In the genomic region with DNA sequence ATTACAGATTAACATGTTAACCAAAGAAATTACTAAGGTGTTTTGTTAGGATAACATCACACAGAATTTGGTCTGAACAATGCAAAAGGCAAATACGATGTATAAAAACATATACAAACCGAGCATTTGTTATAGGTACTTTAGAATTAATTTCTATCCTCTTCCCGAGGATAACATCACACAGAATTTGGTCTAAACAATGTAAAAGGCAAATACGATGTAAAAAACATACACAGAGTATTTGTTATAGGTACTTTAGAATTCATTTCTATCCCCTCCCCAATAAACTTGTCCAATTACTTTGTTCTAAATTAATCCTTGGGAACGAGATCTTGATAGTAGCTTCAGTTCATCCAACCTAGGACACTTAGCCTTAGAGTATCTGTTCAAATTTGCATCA, we compare ENCODE assay signal across 27 cellular contexts. TPM values are rescaled to one million over a fixed set of nuclear protein-coding genes. Genes with fewer than 3 reads are reported as not detected.
DNase-seq lines count a peak whose midpoint lies in the region; ATAC-seq and TF ChIP-seq lines count a peak whose summit lies in the region.
"Had no signal": no experiment of that assay in that cellular context is flagged by ENCODE, and none has a peak within 500 bp of the region (broad histone marks: within the 10 kb centered on the region; RNA-seq: fewer than 3 reads in every experiment).

No MANE protein-coding gene starts in this region.

- H3K4me1 Mint-ChIP-seq in natural killer cell = peaks cover 38% of the 10 kb centered on the region in 2 donors
- H3K4me1 Mint-ChIP-seq in natural killer cell treated with Interleukin-12 subunit alpha and Interleukin-12 subunit beta and Interleukin-15 and Interleukin-18, amount 100 ng/mL, for 72 hours (ENCODE audit: low read depth in 2 of 2) = peaks cover 40 to 43% of the 10 kb centered on the region in 2 donors
- H3K4me1 Mint-ChIP-seq in endothelial cell (ENCODE audit: unreplicated experiment) = peaks cover 22% of the 10 kb centered on the region
- H3K4me1 Mint-ChIP-seq in chondrocyte (ENCODE audit: low read depth) = peaks cover 55% of the 10 kb centered on the region

- H3K27ac Mint-ChIP-seq in natural killer cell = peak overlapping the region; percentile 44 to 96
- peak overlapping the region in 1 of 2 donors; percentile 27 for H3K27ac Mint-ChIP-seq in natural killer cell treated with Interleukin-12 subunit alpha and Interleukin-12 subunit beta and Interleukin-15 and Interleukin-18, amount 100 ng/mL, for 72 hours
- H3K27ac Mint-ChIP-seq in endothelial cell (ENCODE audit: unreplicated experiment) = no peak overlapping the region
- H3K27ac Mint-ChIP-seq in chondrocyte (ENCODE audit: unreplicated experiment) = no peak overlapping the region
- H3K27ac Mint-ChIP-seq: dendritic cell treated with granulocyte-macrophage colony-stimulating factor and Interleukin-4, amounts not matched to agents 40 ng/mL and 50 ng/mL, for 4 days had no signal

- TF ChIP-seq CTCF in natural killer cell (IDR thresholded peaks at IDR 0.05) (no peak), endothelial cell (IDR thresholded peaks at IDR 0.05; ENCODE audit: unreplicated experiment) (no peak), chondrocyte (IDR thresholded peaks at IDR 0.05) (no peak)

- ATAC-seq in natural killer cell (no peak), esophagus mucosa (no peak)
- no peak for ATAC-seq in natural killer cell treated with Interleukin-12 subunit alpha and Interleukin-12 subunit beta and Interleukin-15 and Interleukin-18, amount 100 ng/mL, for 72 hours
- ATAC-seq: left lung, PC-3 had no signal

- no peaks in the 10 kb centered on the region for H3K9me3 ChIP-seq in SJCRH30 (replicated peaks)
- H3K9me3 ChIP-seq: BLaER1, esophagus muscularis mucosa, left lung, uterus had no signal

- peaks cover 38% of the 10 kb centered on the region for H3K36me3 Mint-ChIP-seq in natural killer cell
- peaks cover 45% of the 10 kb centered on the region for H3K36me3 Mint-ChIP-seq in natural killer cell treated with Interleukin-12 subunit alpha and Interleukin-12 subunit beta and Interleukin-15 and Interleukin-18, amount 100 ng/mL, for 72 hours
- H3K36me3 Mint-ChIP-seq in endothelial cell (ENCODE audit: low read depth, unreplicated experiment) = peaks cover 43% of the 10 kb centered on the region
- peaks cover 47% of the 10 kb centered on the region for H3K36me3 Mint-ChIP-seq in chondrocyte (ENCODE audit: low read depth)

- H3K27ac ChIP-seq in SJCRH30 = peak overlapping the region; percentile 0; the same call in 1 of the 2 replicates
- H3K27ac ChIP-seq: BLaER1, esophagus muscularis mucosa, foreskin keratinocyte, left lung, uterus had no signal

- no peaks in the 10 kb centered on the region for H3K9me3 Mint-ChIP-seq in natural killer cell
- no peaks in the 10 kb centered on the region for H3K9me3 Mint-ChIP-seq in natural killer cell treated with Interleukin-12 subunit alpha and Interleukin-12 subunit beta and Interleukin-15 and Interleukin-18, amount 100 ng/mL, for 72 hours
- no peaks in the 10 kb centered on the region for H3K9me3 Mint-ChIP-seq in endothelial cell (ENCODE audit: unreplicated experiment)
- H3K9me3 Mint-ChIP-seq in chondrocyte (ENCODE audit: low read depth) = no peaks in the 10 kb centered on the region
- H3K9me3 Mint-ChIP-seq: dendritic cell treated with granulocyte-macrophage colony-stimulating factor and Interleukin-4, amounts not matched to agents 40 ng/mL and 50 ng/mL, for 4 days; stimulated activated naive CD8-positive, alpha-beta T cell treated with anti-CD3 and anti-CD28 coated beads, Interleukin-15, amount 100 ng/mL, for 72 hours had no signal

- H3K4me1 ChIP-seq in SJCRH30 = peaks cover 8% of the 10 kb centered on the region

- H3K4me3 Mint-ChIP-seq in natural killer cell = no peak overlapping the region
- no peak overlapping the region for H3K4me3 Mint-ChIP-seq in natural killer cell treated with Interleukin-12 subunit alpha and Interleukin-12 subunit beta and Interleukin-15 and Interleukin-18, amount 100 ng/mL, for 72 hours
- H3K4me3 Mint-ChIP-seq in endothelial cell (ENCODE audit: unreplicated experiment) = peak overlapping the region; percentile 13
- no peak overlapping the region for H3K4me3 Mint-ChIP-seq in chondrocyte (ENCODE audit: unreplicated experiment)
- H3K4me3 Mint-ChIP-seq: dendritic cell treated with granulocyte-macrophage colony-stimulating factor and Interleukin-4, amounts not matched to agents 40 ng/mL and 50 ng/mL, for 4 days; stimulated activated naive CD8-positive, alpha-beta T cell treated with anti-CD3 and anti-CD28 coated beads, Interleukin-15, amount 100 ng/mL, for 72 hours had no signal

- intact Hi-C loops in natural killer cell (cut with micrococcal nuclease) = loop anchor here (10.0 kb wide), 2 partner anchors 928 to 1032 kb away; a partner anchor contains a TSS

- DNase-seq in natural killer cell (no peak), SJCRH30 (peak in 1 of 2 experiments; percentile 50), endothelial cell (ENCODE audit: low spot score) (no peak), NCI-H2227 treated with DMSO at 0.1 percent for 48 hours (lab: John Stamatoyannopoulos, UW) (no peak), chondrocyte (ENCODE audit: low spot score) (no peak)
- no peak for DNase-seq in natural killer cell treated with Interleukin-12 subunit alpha and Interleukin-12 subunit beta and Interleukin-15 and Interleukin-18, amount 100 ng/mL, for 72 hours (ENCODE audit: low spot score)
- DNase-seq: activated CD4-positive, CD25-positive, alpha-beta regulatory T cell treated with anti-CD3 and anti-CD28 coated beads, Interleukin-2, amount 50 U/mL, for 72 hours; activated effector memory CD4-positive, alpha-beta T cell treated with anti-CD3 and anti-CD28 coated beads, Interleukin-2, amount 50 U/mL, for 16 hours; caudate nucleus; head of caudate nucleus; left lung; mesenchymal stem cell; NCI-H1105; NCI-H187; NCI-H2171 treated with DMSO at 0.1 percent for 48 hours; NCI-H524; PC-3; posterior cingulate gyrus; right cardiac atrium; stimulated activated CD4-positive, alpha-beta T cell treated with anti-CD3 and anti-CD28 coated beads, Interleukin-1b, Interleukin-23, amount 100 ng/mL, for 48 hours; stimulated activated naive CD8-positive, alpha-beta T cell treated with anti-CD3 and anti-CD28 coated beads, Interleukin-15, amount 100 ng/mL, for 72 hours; uterus had no signal

- H3K27me3 Mint-ChIP-seq in natural killer cell (ENCODE audit: low read depth in 2 of 2) (peaks cover 0 to 5% of the 10 kb centered on the region in 2 donors), endothelial cell (ENCODE audit: unreplicated experiment) (no peaks in the 10 kb centered on the region), chondrocyte (ENCODE audit: low read depth) (no peaks in the 10 kb centered on the region)
- peaks cover 0 to 9% of the 10 kb centered on the region in 2 donors for H3K27me3 Mint-ChIP-seq in natural killer cell treated with Interleukin-12 subunit alpha and Interleukin-12 subunit beta and Interleukin-15 and Interleukin-18, amount 100 ng/mL, for 72 hours

- peaks cover 10% of the 10 kb centered on the region; the same call in 1 of the 2 replicates for H3K27me3 ChIP-seq in SJCRH30
- H3K27me3 ChIP-seq: BLaER1, esophagus muscularis mucosa, foreskin keratinocyte, left lung, uterus had no signal

- H3K36me3 ChIP-seq in SJCRH30 = peaks cover 52% of the 10 kb centered on the region
- H3K36me3 ChIP-seq: uterus had no signal

- H3K4me3 ChIP-seq in SJCRH30 = no peak overlapping the region
- H3K4me3 ChIP-seq: BLaER1, esophagus muscularis mucosa, left lung, uterus had no signal

RNA-seq across cellular contexts. Expression of a gene that starts 7.6 kb away (rescaled TPM):
- total RNA-seq in natural killer cell (100 to 1,000 TPM; 328 to 423 (median 371) TPM), endothelial cell (ENCODE audit: unreplicated experiment) (374 TPM), esophagus mucosa (111 TPM), chondrocyte (206 to 325 TPM (median 211 TPM) in 3 replicates)
- total RNA-seq in natural killer cell treated with Interleukin-12 subunit alpha and Interleukin-12 subunit beta and Interleukin-15 and Interleukin-18, amount 100 ng/mL, for 72 hours = 100 to 1,000 TPM; 226 to 248 TPM
- total RNA-seq in SJCRH30 (2014; rRNA removed; shearing (Covaris generic)) = 384 and 414 TPM in 2 replicates

RNA-seq across cellular contexts. Expression of a gene that starts 7.8 kb away (rescaled TPM):
- 10 to 100 TPM; 21.0 to 26.1 (median 25.0) TPM for total RNA-seq in natural killer cell
- 10 to 100 TPM; 41.8 to 50.3 TPM for total RNA-seq in natural killer cell treated with Interleukin-12 subunit alpha and Interleukin-12 subunit beta and Interleukin-15 and Interleukin-18, amount 100 ng/mL, for 72 hours
- 98.9 and 107 TPM in 2 replicates for total RNA-seq in SJCRH30 (2014; rRNA removed; shearing (Covaris generic))
- 37.1 TPM for total RNA-seq in endothelial cell (ENCODE audit: unreplicated experiment)
- total RNA-seq in esophagus mucosa = 22.4 TPM
- total RNA-seq in chondrocyte = 32.2 to 33.6 TPM (median 33.1 TPM) in 3 replicates

RNA-seq across cellular contexts. Expression of a gene that starts 48.8 kb away (rescaled TPM):
- 100 to 1,000 TPM; 225 to 285 (median 270) TPM for total RNA-seq in natural killer cell
- 100 to 1,000 TPM; 280 to 290 TPM for total RNA-seq in natural killer cell treated with Interleukin-12 subunit alpha and Interleukin-12 subunit beta and Interleukin-15 and Interleukin-18, amount 100 ng/mL, for 72 hours
- total RNA-seq in SJCRH30 (2014; rRNA removed; shearing (Covaris generic)) = 188 and 200 TPM in 2 replicates
- total RNA-seq in endothelial cell (ENCODE audit: unreplicated experiment) = 353 TPM
- total RNA-seq in esophagus mucosa = 122 TPM
- 124 to 177 TPM (median 127 TPM) in 3 replicates for total RNA-seq in chondrocyte

Comparison
In these comparisons a context has a peak if more than half of its experiments do, and no peak if none do; other contexts are left out.
1. H3K27ac Mint-ChIP-seq: peak in natural killer cell (2 of 2); none in endothelial cell (single experiment) and chondrocyte (single experiment).